ENCODE assay signal across 8 cellular contexts in genomic region chr2:137947714-137948336, GRCh38. TPM values are rescaled to one million over a fixed set of nuclear protein-coding genes. Genes with fewer than 3 reads are reported as not detected.
DNase-seq lines count a peak whose midpoint lies in the region; ATAC-seq, FAIRE-seq and TF ChIP-seq lines count a peak whose summit lies in the region.

No MANE protein-coding gene starts in this region.

- peak; percentile 58 for TF ChIP-seq CTCF in AG04449 (IDR thresholded peaks at IDR 0.05; ENCODE audit: insufficient read depth, low read length, missing control alignments)
- peak; percentile 66 for TF ChIP-seq CTCF in LNCaP clone FGC (IDR thresholded peaks at IDR 0.05; ENCODE audit: control insufficient read depth, extremely low read depth, insufficient read depth)
- TF ChIP-seq CTCF in bronchial epithelial cell (IDR thresholded peaks at IDR 0.05; ENCODE audit: insufficient read depth, low read length, severe bottlenecking): peak; percentile 60

- no peak for ATAC-seq in GM21515 (IDR thresholded peaks at IDR 0.05; ENCODE audit: unreplicated experiment)

- DNase-seq in AG04449 (ENCODE audit: low read depth, low spot score) (no peak), GM12891 (ENCODE audit: insufficient read length, low spot score) (peak; percentile 2), LNCaP clone FGC (ENCODE audit: low read depth) (peak; percentile 41), SK-MEL-5 (ENCODE audit: low read depth, low spot score) (peak; percentile 82), bronchial epithelial cell (ENCODE audit: low read depth) (peak; percentile 65), left kidney (ENCODE audit: low read depth, low spot score) (peak; percentile 85)
- DNase-seq in stimulated activated CD8-positive, alpha-beta memory T cell treated with anti-CD3 and anti-CD28 coated beads, Interleukin-12 subunit alpha, Interleukin-12 subunit beta, amount 100 ng/mL, for 4 hours (ENCODE audit: low read depth): peak; percentile 0

- H3K27me3 ChIP-seq in bronchial epithelial cell (ENCODE audit: control insufficient read depth, insufficient read depth, low read length): no peaks in the 10 kb centered on the region

- H3K4me3 ChIP-seq in AG04449 (ENCODE audit: low read depth, low read length) (no peak overlapping the region), LNCaP clone FGC (ENCODE audit: low read depth, low read length) (no peak overlapping the region), bronchial epithelial cell (ENCODE audit: low read depth, low read length) (no peak overlapping the region)

- POLR2A ChIA-PET in AG04449 (lab: Yijun Ruan, JAX): no interaction called here

- FAIRE-seq in GM12891 (lab: Jason Lieb, UNC) (peak; percentile 72), bronchial epithelial cell (lab: Jason Lieb, UNC) (no peak)

- in situ Hi-C loops in SK-MEL-5 (cut with HindIII; ENCODE audit: low pct_unique_long_range_greater_than_20kb, low sequenced_read_pairs): no loop called here

- no peaks in the 10 kb centered on the region for H3K36me3 ChIP-seq in bronchial epithelial cell (ENCODE audit: control insufficient read depth, insufficient read depth, low read length)

- TF ChIP-seq POLR2A in GM12891 (IDR thresholded peaks at IDR 0.05; ENCODE audit: low read depth, low read length): no peak

- CTCF ChIA-PET in AG04449 (lab: Yijun Ruan, JAX): interaction anchor here (0.7 to 13.4 kb wide), 15 partner anchors 9 to 879 kb away, joined by 3 to 276 read pairs (median 3); no protein-coding TSS in a partner anchor

TF ChIP-seq in GM12891, 5 proteins besides CTCF, POLR2A, EP300 and RAD21:
- no peak for TF ChIP-seq PAX5 (IDR thresholded peaks at IDR 0.05; ENCODE audit: insufficient read depth, low read length, severe bottlenecking)
- TF ChIP-seq POLR2AphosphoS5 (IDR thresholded peaks at IDR 0.05; ENCODE audit: low read depth, low read length): no peak
- TF ChIP-seq SPI1 (IDR thresholded peaks at IDR 0.05; ENCODE audit: low read depth, low read length): 0 out of 2 replicates have a peak, but pooled peaks have one; percentile 12
- TF ChIP-seq TAF1 (IDR thresholded peaks at IDR 0.05; ENCODE audit: low read depth, low read length): no peak
- no peak for TF ChIP-seq POU2F2 (IDR thresholded peaks at IDR 0.05; ENCODE audit: low read depth, low read length)

RNA-seq across cellular contexts. Expression of gene HNMT, which starts 16.4 kb away (rescaled TPM):
- not detected for polyA plus RNA-seq in GM12891 (2012; ENCODE audit: low read depth, missing spikeins)
- total RNA-seq in SK-MEL-5 (2014; rRNA removed; shearing (Covaris generic)): 43.3 and 55.4 TPM in 2 replicates
- polyA plus RNA-seq in SK-MEL-5 (2015; cell fraction: cytosol; rRNA removed): 17.1 and 30.0 TPM in 2 replicates
- polyA plus RNA-seq in SK-MEL-5 (2015; cell fraction: nucleus; rRNA removed): 12.8 and 33.3 TPM in 2 replicates
- total RNA-seq in bronchial epithelial cell: 1.1 and 3.8 TPM in 2 replicates
